ENCODE assay signal across 3 cellular contexts in genomic region chr17:49369089-49369488, GRCh38.
TF ChIP-seq lines count a peak whose summit lies in the region.

No MANE protein-coding gene starts in this region.

TF ChIP-seq in HepG2, 621 proteins besides CTCF, POLR2A, EP300 and RAD21 (continues in another document):
- TF ChIP-seq ZFP36 (IDR thresholded peaks at IDR 0.05; ENCODE audit: borderline replicate concordance, low read depth, low read length, partially characterized antibody) = no peak
- no peak for TF ChIP-seq ZBTB7A (CRISPR knock-in tag; IDR thresholded peaks at IDR 0.05)
- peak; percentile 26 for TF ChIP-seq TEAD3 (CRISPR knock-in tag; optimal IDR thresholded peaks at IDR 0.05; ENCODE audit: borderline replicate concordance)
- TF ChIP-seq HHEX (CRISPR knock-in tag; IDR thresholded peaks at IDR 0.05) = no peak
- no peak for TF ChIP-seq NFIB (CRISPR knock-in tag; IDR thresholded peaks at IDR 0.05; ENCODE audit: borderline replicate concordance)
- peak; percentile 52; the same call in 1 of the 2 replicates for TF ChIP-seq ZMYM3 (CRISPR knock-in tag; IDR thresholded peaks at IDR 0.05)
- TF ChIP-seq ZNF225 (CRISPR knock-in tag; IDR thresholded peaks at IDR 0.05) = no peak
- no peak for TF ChIP-seq ZNF274 (CRISPR knock-in tag; IDR thresholded peaks at IDR 0.05)
- TF ChIP-seq ZNF790 (CRISPR knock-in tag; IDR thresholded peaks at IDR 0.05; ENCODE audit: borderline replicate concordance) = no peak
- 0 out of 2 replicates have a peak, but pooled peaks have one; percentile 16 for TF ChIP-seq PBX2 (CRISPR knock-in tag; IDR thresholded peaks at IDR 0.05)
- TF ChIP-seq, protein P1, sequence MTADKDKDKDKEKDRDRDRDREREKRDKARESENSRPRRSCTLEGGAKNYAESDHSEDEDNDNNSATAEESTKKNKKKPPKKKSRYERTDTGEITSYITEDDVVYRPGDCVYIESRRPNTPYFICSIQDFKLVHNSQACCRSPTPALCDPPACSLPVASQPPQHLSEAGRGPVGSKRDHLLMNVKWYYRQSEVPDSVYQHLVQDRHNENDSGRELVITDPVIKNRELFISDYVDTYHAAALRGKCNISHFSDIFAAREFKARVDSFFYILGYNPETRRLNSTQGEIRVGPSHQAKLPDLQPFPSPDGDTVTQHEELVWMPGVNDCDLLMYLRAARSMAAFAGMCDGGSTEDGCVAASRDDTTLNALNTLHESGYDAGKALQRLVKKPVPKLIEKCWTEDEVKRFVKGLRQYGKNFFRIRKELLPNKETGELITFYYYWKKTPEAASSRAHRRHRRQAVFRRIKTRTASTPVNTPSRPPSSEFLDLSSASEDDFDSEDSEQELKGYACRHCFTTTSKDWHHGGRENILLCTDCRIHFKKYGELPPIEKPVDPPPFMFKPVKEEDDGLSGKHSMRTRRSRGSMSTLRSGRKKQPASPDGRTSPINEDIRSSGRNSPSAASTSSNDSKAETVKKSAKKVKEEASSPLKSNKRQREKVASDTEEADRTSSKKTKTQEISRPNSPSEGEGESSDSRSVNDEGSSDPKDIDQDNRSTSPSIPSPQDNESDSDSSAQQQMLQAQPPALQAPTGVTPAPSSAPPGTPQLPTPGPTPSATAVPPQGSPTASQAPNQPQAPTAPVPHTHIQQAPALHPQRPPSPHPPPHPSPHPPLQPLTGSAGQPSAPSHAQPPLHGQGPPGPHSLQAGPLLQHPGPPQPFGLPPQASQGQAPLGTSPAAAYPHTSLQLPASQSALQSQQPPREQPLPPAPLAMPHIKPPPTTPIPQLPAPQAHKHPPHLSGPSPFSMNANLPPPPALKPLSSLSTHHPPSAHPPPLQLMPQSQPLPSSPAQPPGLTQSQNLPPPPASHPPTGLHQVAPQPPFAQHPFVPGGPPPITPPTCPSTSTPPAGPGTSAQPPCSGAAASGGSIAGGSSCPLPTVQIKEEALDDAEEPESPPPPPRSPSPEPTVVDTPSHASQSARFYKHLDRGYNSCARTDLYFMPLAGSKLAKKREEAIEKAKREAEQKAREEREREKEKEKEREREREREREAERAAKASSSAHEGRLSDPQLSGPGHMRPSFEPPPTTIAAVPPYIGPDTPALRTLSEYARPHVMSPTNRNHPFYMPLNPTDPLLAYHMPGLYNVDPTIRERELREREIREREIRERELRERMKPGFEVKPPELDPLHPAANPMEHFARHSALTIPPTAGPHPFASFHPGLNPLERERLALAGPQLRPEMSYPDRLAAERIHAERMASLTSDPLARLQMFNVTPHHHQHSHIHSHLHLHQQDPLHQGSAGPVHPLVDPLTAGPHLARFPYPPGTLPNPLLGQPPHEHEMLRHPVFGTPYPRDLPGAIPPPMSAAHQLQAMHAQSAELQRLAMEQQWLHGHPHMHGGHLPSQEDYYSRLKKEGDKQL (CRISPR knock-in tag; IDR thresholded peaks at IDR 0.05; ENCODE audit: low read depth) = no peak

TF ChIP-seq in K562, 482 proteins besides CTCF, POLR2A, EP300 and RAD21:
- TF ChIP-seq PKNOX1 (IDR thresholded peaks at IDR 0.05) = peak; percentile 73
- TF ChIP-seq, protein P2, sequence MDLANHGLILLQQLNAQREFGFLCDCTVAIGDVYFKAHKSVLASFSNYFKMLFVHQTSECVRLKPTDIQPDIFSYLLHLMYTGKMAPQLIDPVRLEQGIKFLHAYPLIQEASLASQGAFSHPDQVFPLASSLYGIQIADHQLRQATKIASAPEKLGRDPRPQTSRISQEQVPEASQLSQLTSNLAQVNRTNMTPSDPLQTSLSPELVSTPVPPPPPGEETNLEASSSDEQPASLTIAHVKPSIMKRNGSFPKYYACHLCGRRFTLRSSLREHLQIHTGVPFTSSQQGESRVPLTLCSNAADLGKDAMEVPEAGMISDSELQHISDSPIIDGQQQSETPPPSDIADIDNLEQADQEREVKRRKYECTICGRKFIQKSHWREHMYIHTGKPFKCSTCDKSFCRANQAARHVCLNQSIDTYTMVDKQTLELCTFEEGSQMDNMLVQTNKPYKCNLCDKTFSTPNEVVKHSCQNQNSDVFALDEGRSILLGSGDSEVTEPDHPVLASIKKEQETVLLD (IDR thresholded peaks at IDR 0.05) = no peak

TF ChIP-seq in endothelial cell of umbilical vein, 7 proteins besides CTCF, POLR2A, EP300 and RAD21:
- TF ChIP-seq POLR2AphosphoS5 (IDR thresholded peaks at IDR 0.05; ENCODE audit: insufficient read depth, low read depth, low read length) = no peak
- no peak for TF ChIP-seq EZH2 (IDR thresholded peaks at IDR 0.05; ENCODE audit: borderline replicate concordance, low read depth, low read length, severe bottlenecking)
- no peak for TF ChIP-seq JUN (IDR thresholded peaks at IDR 0.05; ENCODE audit: borderline replicate concordance, insufficient read depth, insufficient read length, low read depth)
- TF ChIP-seq FOS (IDR thresholded peaks at IDR 0.05; ENCODE audit: borderline replicate concordance, insufficient read depth, low read length) = no peak
- TF ChIP-seq MYC (IDR thresholded peaks at IDR 0.05; ENCODE audit: low read depth, low read length) = no peak
- TF ChIP-seq, protein P3, sequence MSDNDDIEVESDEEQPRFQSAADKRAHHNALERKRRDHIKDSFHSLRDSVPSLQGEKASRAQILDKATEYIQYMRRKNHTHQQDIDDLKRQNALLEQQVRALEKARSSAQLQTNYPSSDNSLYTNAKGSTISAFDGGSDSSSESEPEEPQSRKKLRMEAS (IDR thresholded peaks at IDR 0.05; ENCODE audit: insufficient read depth, insufficient read length) = no peak
- TF ChIP-seq GATA2 (IDR thresholded peaks at IDR 0.05; ENCODE audit: insufficient read depth, insufficient read length, low read depth, low read length) = no peak
